In genomic region chr9:104386425-104387069, GRCh38 we compare ENCODE assay signal across 9 cellular contexts.
DNase-seq lines count a peak whose midpoint lies in the region; ATAC-seq and TF ChIP-seq lines count a peak whose summit lies in the region.
"Had no signal": no experiment of that assay in that cellular context is flagged by ENCODE, and none has a peak within 500 bp of the region (broad histone marks: within the 10 kb centered on the region; RNA-seq: fewer than 3 reads in every experiment).

No MANE protein-coding gene starts in this region.

- dilution Hi-C loops in mammary epithelial cell (cut with HindIII; ENCODE audit: low sequenced_read_pairs): no loop called here

- no peak overlapping the region for H3K27ac Mint-ChIP-seq in activated naive CD8-positive, alpha-beta T cell treated with anti-CD3 and anti-CD28 coated beads, Interleukin-2, amount 50 U/mL, for 24 hours

- H3K9me3 Mint-ChIP-seq in activated naive CD8-positive, alpha-beta T cell treated with anti-CD3 and anti-CD28 coated beads, Interleukin-2, amount 50 U/mL, for 24 hours: no peaks in the 10 kb centered on the region

- H3K4me3 ChIP-seq in mammary epithelial cell (replicated peaks in 1 of 3; ENCODE audit: insufficient read depth in 1 of 3, low read depth in 2 of 3, low read length in 3 of 3) (no peak overlapping the region), mesenchymal stem cell (ENCODE audit: insufficient read depth in 1 of 2, low read depth in 1 of 2, low read length in 2 of 2) (no peak overlapping the region)
- H3K4me3 ChIP-seq: HAP-1 had no signal

- H2BK5ac ChIP-seq in mesenchymal stem cell (ENCODE audit: low read depth, low read length, poor library complexity, severe bottlenecking): no peak overlapping the region

- H3K36me3 ChIP-seq in mammary epithelial cell (ENCODE audit: insufficient read depth, low read length) (no peaks in the 10 kb centered on the region), mesenchymal stem cell (ENCODE audit: control insufficient read depth in 1 of 2, insufficient read depth in 2 of 2, low read depth in 1 of 2, low read length in 2 of 2) (no peaks in the 10 kb centered on the region)
- H3K36me3 ChIP-seq: HAP-1 had no signal

- H3K9me3 ChIP-seq in mammary epithelial cell (replicated peaks; ENCODE audit: insufficient read depth, low read length) (no peaks in the 10 kb centered on the region), mesenchymal stem cell (ENCODE audit: control insufficient read depth, low read length) (no peaks in the 10 kb centered on the region)
- H3K9me3 ChIP-seq: HAP-1 had no signal

- peak; percentile 74 to 78 for TF ChIP-seq CTCF in mammary epithelial cell (conservative IDR thresholded peaks at IDR 0.05 in 1 of 2, IDR thresholded peaks at IDR 0.05 in 1 of 2; ENCODE audit: extremely low read depth in 1 of 2, insufficient read depth in 1 of 2, low read depth in 1 of 2, low read length in 2 of 2)

- ATAC-seq in GM18861 (IDR thresholded peaks at IDR 0.05; ENCODE audit: unreplicated experiment): peak; percentile 74
- peak; percentile 79 for ATAC-seq in HG03354 (IDR thresholded peaks at IDR 0.05; ENCODE audit: poor library complexity, severe bottlenecking, unreplicated experiment)
- ATAC-seq in activated naive CD8-positive, alpha-beta T cell treated with anti-CD3 and anti-CD28 coated beads, Interleukin-2, amount 50 U/mL, for 24 hours: no peak

- H4K20me1 ChIP-seq in mammary epithelial cell (ENCODE audit: insufficient read depth, low read length): no peaks in the 10 kb centered on the region

- H2AFZ ChIP-seq in mammary epithelial cell (ENCODE audit: low read depth, low read length) (no peak overlapping the region), mesenchymal stem cell (ENCODE audit: low read depth, low read length) (no peak overlapping the region)

- no peak overlapping the region for H2AK5ac ChIP-seq in mesenchymal stem cell (ENCODE audit: low read length, severe bottlenecking)

- CTCF ChIA-PET in mammary epithelial cell (lab: Charles Lee; ENCODE audit: low non-redundant PET): interaction anchor here (0.5 to 2.4 kb wide), 3 partner anchors 206 to 246 kb away, joined by 3 to 17 read pairs (median 4); no protein-coding TSS in a partner anchor

- H3K36me3 Mint-ChIP-seq in activated naive CD8-positive, alpha-beta T cell treated with anti-CD3 and anti-CD28 coated beads, Interleukin-2, amount 50 U/mL, for 24 hours (ENCODE audit: low read depth): no peaks in the 10 kb centered on the region

- H2BK120ac ChIP-seq in mesenchymal stem cell (ENCODE audit: low read depth, low read length): no peak overlapping the region

- H3K79me1 ChIP-seq in mesenchymal stem cell (replicated peaks; ENCODE audit: low read length, poor library complexity, severe bottlenecking): no peaks in the 10 kb centered on the region

- no peak overlapping the region for H3K4ac ChIP-seq in mesenchymal stem cell (ENCODE audit: low read depth in 1 of 2, low read length in 2 of 2)

- H3K27ac ChIP-seq in mammary epithelial cell (ENCODE audit: insufficient read depth, low read depth, low read length) (no peak overlapping the region), mesenchymal stem cell (ENCODE audit: low read length, poor library complexity, severe bottlenecking) (no peak overlapping the region)

- no peak overlapping the region for H4K8ac ChIP-seq in mesenchymal stem cell (ENCODE audit: low read length)

- no peak overlapping the region for H3K18ac ChIP-seq in mesenchymal stem cell (ENCODE audit: low read depth in 1 of 2, low read length in 2 of 2)

- H3K79me2 ChIP-seq in mammary epithelial cell (ENCODE audit: insufficient read depth, low read length): no peaks in the 10 kb centered on the region

- H3K4me1 ChIP-seq in mammary epithelial cell (ENCODE audit: insufficient read depth, low read length): no peaks in the 10 kb centered on the region
- H3K4me1 ChIP-seq in mesenchymal stem cell (ENCODE audit: control insufficient read depth, insufficient read depth, low read depth, low read length): no peaks in the 10 kb centered on the region

- H2BK15ac ChIP-seq in mesenchymal stem cell (ENCODE audit: low read depth, poor library complexity, severe bottlenecking): no peak overlapping the region

- H3K27me3 ChIP-seq in mammary epithelial cell (ENCODE audit: insufficient read depth, low read length): no peaks in the 10 kb centered on the region
- no peaks in the 10 kb centered on the region for H3K27me3 ChIP-seq in mesenchymal stem cell (ENCODE audit: control insufficient read depth in 1 of 2, insufficient read depth in 1 of 2, low read length in 2 of 2)

- no peak overlapping the region for H3K14ac ChIP-seq in mesenchymal stem cell (ENCODE audit: low read length in 2 of 2)

- BruUV-seq in mammary epithelial cell (replicated peaks; lab: Mats Ljungman, UMichigan): no TSS peak

- 0% methylated on average over 1 of the region's 1 CpG for WGBS in mammary epithelial cell (ENCODE audit: low coverage, missing lambda C conversion rate)
- WGBS in mesenchymal stem cell: 0% methylated on average over 1 of the region's 1 CpG

- H3K23ac ChIP-seq in mesenchymal stem cell (ENCODE audit: low read length in 2 of 2): no peak overlapping the region

- H3K9ac ChIP-seq in mammary epithelial cell (ENCODE audit: insufficient read depth, low read length) (no peak overlapping the region), mesenchymal stem cell (ENCODE audit: low read length) (no peak overlapping the region)

- no peak overlapping the region for H3K4me3 Mint-ChIP-seq in activated naive CD8-positive, alpha-beta T cell treated with anti-CD3 and anti-CD28 coated beads, Interleukin-2, amount 50 U/mL, for 24 hours

- DNase-seq in AG08396 (ENCODE audit: low spot score) (peak; percentile 30), NCI-H345 (lab: John Stamatoyannopoulos, UW) (peak; percentile 48), mammary epithelial cell (peak; percentile 27), mesenchymal stem cell (peak; percentile 26), posterior cingulate gyrus (no peak)
- no peak for DNase-seq in activated naive CD8-positive, alpha-beta T cell treated with anti-CD3 and anti-CD28 coated beads, Interleukin-2, amount 50 U/mL, for 24 hours

- no peak overlapping the region for H2BK12ac ChIP-seq in mesenchymal stem cell (ENCODE audit: low read length in 2 of 2)

- no peaks in the 10 kb centered on the region for H3K4me1 Mint-ChIP-seq in activated naive CD8-positive, alpha-beta T cell treated with anti-CD3 and anti-CD28 coated beads, Interleukin-2, amount 50 U/mL, for 24 hours

- H3K27me3 Mint-ChIP-seq in activated naive CD8-positive, alpha-beta T cell treated with anti-CD3 and anti-CD28 coated beads, Interleukin-2, amount 50 U/mL, for 24 hours: no peaks in the 10 kb centered on the region

- in situ Hi-C loops in mammary epithelial cell (cut with MboI; ENCODE audit: low sequenced_read_pairs in 2 of 2): loop anchor here (5.0 to 25.0 kb wide), 3 partner anchors 204 to 999 kb away; no protein-coding TSS in a partner anchor

- intact Hi-C loops in mammary epithelial cell (cut with micrococcal nuclease) (loop anchor here (1.0 to 10.0 kb wide), 7 partner anchors 209 to 1752 kb away; partner anchors contain the start of gene NIPSNAP3A), posterior cingulate gyrus (cut with DNase I) (no loop called here)

- H3K4me2 ChIP-seq in mammary epithelial cell (ENCODE audit: insufficient read depth, low read depth, low read length) (no peak overlapping the region), mesenchymal stem cell (ENCODE audit: low read length, poor library complexity, severe bottlenecking) (no peak overlapping the region)

- no peak overlapping the region for H4K91ac ChIP-seq in mesenchymal stem cell (ENCODE audit: low read length)

Comparison
In these comparisons a context has a peak if more than half of its experiments do, and no peak if none do; other contexts are left out.
1. DNase-seq: peak in AG08396 (single experiment), NCI-H345 (single experiment), mammary epithelial cell (single experiment) and mesenchymal stem cell (single experiment); none in activated naive CD8-positive, alpha-beta T cell treated with anti-CD3 and anti-CD28 coated beads, Interleukin-2, amount 50 U/mL, for 24 hours (single experiment) and posterior cingulate gyrus (0 of 10).